1 cellular context compared by ENCODE assay signal in the genomic region with DNA sequence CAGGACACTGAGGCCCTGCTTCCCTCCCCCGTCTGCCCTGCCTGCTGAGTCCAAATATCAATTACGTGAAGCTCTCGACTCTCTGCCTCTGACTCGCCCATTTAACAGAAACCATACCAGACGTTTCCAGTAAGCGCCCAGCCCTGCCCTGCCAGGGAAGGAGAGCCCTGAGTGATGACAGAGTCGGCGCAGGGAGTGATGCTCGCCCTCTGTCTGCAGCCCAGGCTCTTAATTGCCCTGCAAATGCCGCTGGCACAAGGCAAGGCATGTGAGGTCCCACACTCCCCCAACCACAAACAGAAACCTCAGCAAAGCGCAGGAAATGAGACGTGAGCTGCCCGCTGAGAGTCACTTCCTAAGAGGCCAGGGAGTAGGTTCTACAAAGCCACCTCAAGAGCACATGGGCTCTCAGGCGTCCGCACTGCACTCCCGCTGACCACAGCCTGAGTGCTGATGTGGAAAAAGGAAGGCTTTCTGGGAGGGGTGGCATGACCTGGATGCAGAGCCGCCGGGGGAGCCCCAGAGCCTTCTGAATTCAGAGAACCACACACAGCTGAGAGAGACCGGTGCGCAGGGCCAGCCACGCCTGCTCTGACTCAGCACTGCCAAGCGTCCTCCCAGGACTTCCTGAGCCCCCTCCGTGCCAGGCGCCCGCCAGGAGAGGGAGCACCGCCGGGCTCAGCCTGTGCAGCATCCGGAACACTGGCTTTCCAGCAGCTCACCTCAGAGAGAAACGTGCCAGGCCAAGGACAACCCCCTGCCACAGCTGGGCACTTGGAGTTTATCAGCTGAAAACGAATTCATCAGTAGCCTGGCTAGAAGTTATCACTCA.
TF ChIP-seq lines count a peak whose summit lies in the region.

No MANE protein-coding gene starts in this region.

TF ChIP-seq in K562, 482 proteins besides CTCF, POLR2A, EP300 and RAD21 (continued from another document and continues in another):
- TF ChIP-seq ETV6 (IDR thresholded peaks at IDR 0.05; ENCODE audit: borderline replicate concordance in 1 of 2, low read depth in 2 of 2, low read length in 1 of 2) (no peak), ETV6 (CRISPR knock-in tag; IDR thresholded peaks at IDR 0.05; ENCODE audit: borderline replicate concordance) (0 out of 2 replicates have a peak, but pooled peaks have one; percentile 26), NONO (IDR thresholded peaks at IDR 0.05; ENCODE audit: low read depth in 2 of 2, low read length in 1 of 2) (no peak), NELFE (IDR thresholded peaks at IDR 0.05; ENCODE audit: insufficient read depth, insufficient read length) (no peak), YY1 (IDR thresholded peaks at IDR 0.05; ENCODE audit: borderline replicate concordance in 1 of 3, control insufficient read depth in 1 of 3, extremely low read depth in 1 of 3, insufficient read depth in 3 of 3, insufficient read length in 1 of 3, insufficient replicate concordance in 2 of 3, low read depth in 1 of 3, low read length in 2 of 3) (peak in 1 of 3 experiments; percentile 56), ZNF324 (CRISPR knock-in tag; IDR thresholded peaks at IDR 0.05) (no peak), SMARCA5 (IDR thresholded peaks at IDR 0.05) (0 out of 2 replicates have a peak, but pooled peaks have one; percentile 20), POLR2AphosphoS5 (IDR thresholded peaks at IDR 0.05; ENCODE audit: control insufficient read depth, insufficient read depth, low read depth, low read length) (peak; percentile 20; the same call in 1 of the 2 replicates), TARDBP (IDR thresholded peaks at IDR 0.05) (0 out of 2 replicates have a peak, but pooled peaks have one; percentile 21), JUND (IDR thresholded peaks at IDR 0.05; ENCODE audit: borderline replicate concordance, low read depth, low read length) (peak; percentile 73), JUND (tag; IDR thresholded peaks at IDR 0.05; ENCODE audit: borderline replicate concordance, low read depth, low read length) (peak; percentile 59; the same call in 1 of the 3 replicates), PML (IDR thresholded peaks at IDR 0.05; ENCODE audit: low read length) (no peak), TBL1XR1 (IDR thresholded peaks at IDR 0.05; ENCODE audit: low read length in 2 of 2) (no peak), ELF2 (CRISPR knock-in tag; IDR thresholded peaks at IDR 0.05) (no peak), ZNF445 (CRISPR knock-in tag; IDR thresholded peaks at IDR 0.05; ENCODE audit: low read depth) (no peak), ZBED1 (IDR thresholded peaks at IDR 0.05) (peak; percentile 67; the same call in 1 of the 2 replicates), SREBF1 (IDR thresholded peaks at IDR 0.05; ENCODE audit: borderline replicate concordance, low read depth, low read length) (no peak), DMBX1 (CRISPR knock-in tag; IDR thresholded peaks at IDR 0.05; ENCODE audit: borderline replicate concordance) (peak; percentile 60; the same call in 1 of the 2 replicates), KLF13 (tag; IDR thresholded peaks at IDR 0.05; ENCODE audit: borderline replicate concordance, low read depth) (0 out of 2 replicates have a peak, but pooled peaks have one; percentile 20), TCF7 (IDR thresholded peaks at IDR 0.05; ENCODE audit: borderline replicate concordance) (no peak), MBD2 (IDR thresholded peaks at IDR 0.05; ENCODE audit: borderline replicate concordance, low read depth) (peak; percentile 39; the same call in 1 of the 2 replicates), HNRNPL (IDR thresholded peaks at IDR 0.05; ENCODE audit: low read depth, low read length) (peak; percentile 87; the same call in 1 of the 2 replicates), MAFK (IDR thresholded peaks at IDR 0.05; ENCODE audit: low read length) (peak; percentile 75), GATAD2B (IDR thresholded peaks at IDR 0.05; ENCODE audit: borderline replicate concordance) (peak; percentile 45; the same call in 1 of the 2 replicates), SUPT5H (IDR thresholded peaks at IDR 0.05) (peak; percentile 51; the same call in 1 of the 2 replicates), RNF2 (IDR thresholded peaks at IDR 0.05) (peak; percentile 75)
- TF ChIP-seq, protein P1, sequence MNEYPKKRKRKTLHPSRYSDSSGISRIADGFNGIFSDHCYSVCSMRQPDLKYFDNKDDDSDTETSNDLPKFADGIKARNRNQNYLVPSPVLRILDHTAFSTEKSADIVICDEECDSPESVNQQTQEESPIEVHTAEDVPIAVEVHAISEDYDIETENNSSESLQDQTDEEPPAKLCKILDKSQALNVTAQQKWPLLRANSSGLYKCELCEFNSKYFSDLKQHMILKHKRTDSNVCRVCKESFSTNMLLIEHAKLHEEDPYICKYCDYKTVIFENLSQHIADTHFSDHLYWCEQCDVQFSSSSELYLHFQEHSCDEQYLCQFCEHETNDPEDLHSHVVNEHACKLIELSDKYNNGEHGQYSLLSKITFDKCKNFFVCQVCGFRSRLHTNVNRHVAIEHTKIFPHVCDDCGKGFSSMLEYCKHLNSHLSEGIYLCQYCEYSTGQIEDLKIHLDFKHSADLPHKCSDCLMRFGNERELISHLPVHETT (CRISPR knock-in tag; conservative IDR thresholded peaks at IDR 0.05 in 1 of 2, IDR thresholded peaks at IDR 0.05 in 1 of 2) = peak in 1 of 2 experiments; percentile 49; a peak in 1 of 4 replicates
- TF ChIP-seq, protein P2, sequence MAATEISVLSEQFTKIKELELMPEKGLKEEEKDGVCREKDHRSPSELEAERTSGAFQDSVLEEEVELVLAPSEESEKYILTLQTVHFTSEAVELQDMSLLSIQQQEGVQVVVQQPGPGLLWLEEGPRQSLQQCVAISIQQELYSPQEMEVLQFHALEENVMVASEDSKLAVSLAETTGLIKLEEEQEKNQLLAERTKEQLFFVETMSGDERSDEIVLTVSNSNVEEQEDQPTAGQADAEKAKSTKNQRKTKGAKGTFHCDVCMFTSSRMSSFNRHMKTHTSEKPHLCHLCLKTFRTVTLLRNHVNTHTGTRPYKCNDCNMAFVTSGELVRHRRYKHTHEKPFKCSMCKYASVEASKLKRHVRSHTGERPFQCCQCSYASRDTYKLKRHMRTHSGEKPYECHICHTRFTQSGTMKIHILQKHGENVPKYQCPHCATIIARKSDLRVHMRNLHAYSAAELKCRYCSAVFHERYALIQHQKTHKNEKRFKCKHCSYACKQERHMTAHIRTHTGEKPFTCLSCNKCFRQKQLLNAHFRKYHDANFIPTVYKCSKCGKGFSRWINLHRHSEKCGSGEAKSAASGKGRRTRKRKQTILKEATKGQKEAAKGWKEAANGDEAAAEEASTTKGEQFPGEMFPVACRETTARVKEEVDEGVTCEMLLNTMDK (IDR thresholded peaks at IDR 0.05; ENCODE audit: borderline replicate concordance, insufficient read depth, low read depth, low read length, poor library complexity, severe bottlenecking) = no peak
- TF ChIP-seq, protein P3, sequence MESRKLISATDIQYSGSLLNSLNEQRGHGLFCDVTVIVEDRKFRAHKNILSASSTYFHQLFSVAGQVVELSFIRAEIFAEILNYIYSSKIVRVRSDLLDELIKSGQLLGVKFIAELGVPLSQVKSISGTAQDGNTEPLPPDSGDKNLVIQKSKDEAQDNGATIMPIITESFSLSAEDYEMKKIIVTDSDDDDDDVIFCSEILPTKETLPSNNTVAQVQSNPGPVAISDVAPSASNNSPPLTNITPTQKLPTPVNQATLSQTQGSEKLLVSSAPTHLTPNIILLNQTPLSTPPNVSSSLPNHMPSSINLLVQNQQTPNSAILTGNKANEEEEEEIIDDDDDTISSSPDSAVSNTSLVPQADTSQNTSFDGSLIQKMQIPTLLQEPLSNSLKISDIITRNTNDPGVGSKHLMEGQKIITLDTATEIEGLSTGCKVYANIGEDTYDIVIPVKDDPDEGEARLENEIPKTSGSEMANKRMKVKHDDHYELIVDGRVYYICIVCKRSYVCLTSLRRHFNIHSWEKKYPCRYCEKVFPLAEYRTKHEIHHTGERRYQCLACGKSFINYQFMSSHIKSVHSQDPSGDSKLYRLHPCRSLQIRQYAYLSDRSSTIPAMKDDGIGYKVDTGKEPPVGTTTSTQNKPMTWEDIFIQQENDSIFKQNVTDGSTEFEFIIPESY (CRISPR knock-in tag; IDR thresholded peaks at IDR 0.05) = peak; percentile 49; the same call in 1 of the 2 replicates
- TF ChIP-seq, protein P4, sequence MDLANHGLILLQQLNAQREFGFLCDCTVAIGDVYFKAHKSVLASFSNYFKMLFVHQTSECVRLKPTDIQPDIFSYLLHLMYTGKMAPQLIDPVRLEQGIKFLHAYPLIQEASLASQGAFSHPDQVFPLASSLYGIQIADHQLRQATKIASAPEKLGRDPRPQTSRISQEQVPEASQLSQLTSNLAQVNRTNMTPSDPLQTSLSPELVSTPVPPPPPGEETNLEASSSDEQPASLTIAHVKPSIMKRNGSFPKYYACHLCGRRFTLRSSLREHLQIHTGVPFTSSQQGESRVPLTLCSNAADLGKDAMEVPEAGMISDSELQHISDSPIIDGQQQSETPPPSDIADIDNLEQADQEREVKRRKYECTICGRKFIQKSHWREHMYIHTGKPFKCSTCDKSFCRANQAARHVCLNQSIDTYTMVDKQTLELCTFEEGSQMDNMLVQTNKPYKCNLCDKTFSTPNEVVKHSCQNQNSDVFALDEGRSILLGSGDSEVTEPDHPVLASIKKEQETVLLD (IDR thresholded peaks at IDR 0.05) = peak; percentile 79; the same call in 1 of the 2 replicates
- TF ChIP-seq, protein P5, sequence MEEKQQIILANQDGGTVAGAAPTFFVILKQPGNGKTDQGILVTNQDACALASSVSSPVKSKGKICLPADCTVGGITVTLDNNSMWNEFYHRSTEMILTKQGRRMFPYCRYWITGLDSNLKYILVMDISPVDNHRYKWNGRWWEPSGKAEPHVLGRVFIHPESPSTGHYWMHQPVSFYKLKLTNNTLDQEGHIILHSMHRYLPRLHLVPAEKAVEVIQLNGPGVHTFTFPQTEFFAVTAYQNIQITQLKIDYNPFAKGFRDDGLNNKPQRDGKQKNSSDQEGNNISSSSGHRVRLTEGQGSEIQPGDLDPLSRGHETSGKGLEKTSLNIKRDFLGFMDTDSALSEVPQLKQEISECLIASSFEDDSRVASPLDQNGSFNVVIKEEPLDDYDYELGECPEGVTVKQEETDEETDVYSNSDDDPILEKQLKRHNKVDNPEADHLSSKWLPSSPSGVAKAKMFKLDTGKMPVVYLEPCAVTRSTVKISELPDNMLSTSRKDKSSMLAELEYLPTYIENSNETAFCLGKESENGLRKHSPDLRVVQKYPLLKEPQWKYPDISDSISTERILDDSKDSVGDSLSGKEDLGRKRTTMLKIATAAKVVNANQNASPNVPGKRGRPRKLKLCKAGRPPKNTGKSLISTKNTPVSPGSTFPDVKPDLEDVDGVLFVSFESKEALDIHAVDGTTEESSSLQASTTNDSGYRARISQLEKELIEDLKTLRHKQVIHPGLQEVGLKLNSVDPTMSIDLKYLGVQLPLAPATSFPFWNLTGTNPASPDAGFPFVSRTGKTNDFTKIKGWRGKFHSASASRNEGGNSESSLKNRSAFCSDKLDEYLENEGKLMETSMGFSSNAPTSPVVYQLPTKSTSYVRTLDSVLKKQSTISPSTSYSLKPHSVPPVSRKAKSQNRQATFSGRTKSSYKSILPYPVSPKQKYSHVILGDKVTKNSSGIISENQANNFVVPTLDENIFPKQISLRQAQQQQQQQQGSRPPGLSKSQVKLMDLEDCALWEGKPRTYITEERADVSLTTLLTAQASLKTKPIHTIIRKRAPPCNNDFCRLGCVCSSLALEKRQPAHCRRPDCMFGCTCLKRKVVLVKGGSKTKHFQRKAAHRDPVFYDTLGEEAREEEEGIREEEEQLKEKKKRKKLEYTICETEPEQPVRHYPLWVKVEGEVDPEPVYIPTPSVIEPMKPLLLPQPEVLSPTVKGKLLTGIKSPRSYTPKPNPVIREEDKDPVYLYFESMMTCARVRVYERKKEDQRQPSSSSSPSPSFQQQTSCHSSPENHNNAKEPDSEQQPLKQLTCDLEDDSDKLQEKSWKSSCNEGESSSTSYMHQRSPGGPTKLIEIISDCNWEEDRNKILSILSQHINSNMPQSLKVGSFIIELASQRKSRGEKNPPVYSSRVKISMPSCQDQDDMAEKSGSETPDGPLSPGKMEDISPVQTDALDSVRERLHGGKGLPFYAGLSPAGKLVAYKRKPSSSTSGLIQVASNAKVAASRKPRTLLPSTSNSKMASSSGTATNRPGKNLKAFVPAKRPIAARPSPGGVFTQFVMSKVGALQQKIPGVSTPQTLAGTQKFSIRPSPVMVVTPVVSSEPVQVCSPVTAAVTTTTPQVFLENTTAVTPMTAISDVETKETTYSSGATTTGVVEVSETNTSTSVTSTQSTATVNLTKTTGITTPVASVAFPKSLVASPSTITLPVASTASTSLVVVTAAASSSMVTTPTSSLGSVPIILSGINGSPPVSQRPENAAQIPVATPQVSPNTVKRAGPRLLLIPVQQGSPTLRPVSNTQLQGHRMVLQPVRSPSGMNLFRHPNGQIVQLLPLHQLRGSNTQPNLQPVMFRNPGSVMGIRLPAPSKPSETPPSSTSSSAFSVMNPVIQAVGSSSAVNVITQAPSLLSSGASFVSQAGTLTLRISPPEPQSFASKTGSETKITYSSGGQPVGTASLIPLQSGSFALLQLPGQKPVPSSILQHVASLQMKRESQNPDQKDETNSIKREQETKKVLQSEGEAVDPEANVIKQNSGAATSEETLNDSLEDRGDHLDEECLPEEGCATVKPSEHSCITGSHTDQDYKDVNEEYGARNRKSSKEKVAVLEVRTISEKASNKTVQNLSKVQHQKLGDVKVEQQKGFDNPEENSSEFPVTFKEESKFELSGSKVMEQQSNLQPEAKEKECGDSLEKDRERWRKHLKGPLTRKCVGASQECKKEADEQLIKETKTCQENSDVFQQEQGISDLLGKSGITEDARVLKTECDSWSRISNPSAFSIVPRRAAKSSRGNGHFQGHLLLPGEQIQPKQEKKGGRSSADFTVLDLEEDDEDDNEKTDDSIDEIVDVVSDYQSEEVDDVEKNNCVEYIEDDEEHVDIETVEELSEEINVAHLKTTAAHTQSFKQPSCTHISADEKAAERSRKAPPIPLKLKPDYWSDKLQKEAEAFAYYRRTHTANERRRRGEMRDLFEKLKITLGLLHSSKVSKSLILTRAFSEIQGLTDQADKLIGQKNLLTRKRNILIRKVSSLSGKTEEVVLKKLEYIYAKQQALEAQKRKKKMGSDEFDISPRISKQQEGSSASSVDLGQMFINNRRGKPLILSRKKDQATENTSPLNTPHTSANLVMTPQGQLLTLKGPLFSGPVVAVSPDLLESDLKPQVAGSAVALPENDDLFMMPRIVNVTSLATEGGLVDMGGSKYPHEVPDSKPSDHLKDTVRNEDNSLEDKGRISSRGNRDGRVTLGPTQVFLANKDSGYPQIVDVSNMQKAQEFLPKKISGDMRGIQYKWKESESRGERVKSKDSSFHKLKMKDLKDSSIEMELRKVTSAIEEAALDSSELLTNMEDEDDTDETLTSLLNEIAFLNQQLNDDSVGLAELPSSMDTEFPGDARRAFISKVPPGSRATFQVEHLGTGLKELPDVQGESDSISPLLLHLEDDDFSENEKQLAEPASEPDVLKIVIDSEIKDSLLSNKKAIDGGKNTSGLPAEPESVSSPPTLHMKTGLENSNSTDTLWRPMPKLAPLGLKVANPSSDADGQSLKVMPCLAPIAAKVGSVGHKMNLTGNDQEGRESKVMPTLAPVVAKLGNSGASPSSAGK (IDR thresholded peaks at IDR 0.05) = peak; percentile 59
- TF ChIP-seq, protein P6, sequence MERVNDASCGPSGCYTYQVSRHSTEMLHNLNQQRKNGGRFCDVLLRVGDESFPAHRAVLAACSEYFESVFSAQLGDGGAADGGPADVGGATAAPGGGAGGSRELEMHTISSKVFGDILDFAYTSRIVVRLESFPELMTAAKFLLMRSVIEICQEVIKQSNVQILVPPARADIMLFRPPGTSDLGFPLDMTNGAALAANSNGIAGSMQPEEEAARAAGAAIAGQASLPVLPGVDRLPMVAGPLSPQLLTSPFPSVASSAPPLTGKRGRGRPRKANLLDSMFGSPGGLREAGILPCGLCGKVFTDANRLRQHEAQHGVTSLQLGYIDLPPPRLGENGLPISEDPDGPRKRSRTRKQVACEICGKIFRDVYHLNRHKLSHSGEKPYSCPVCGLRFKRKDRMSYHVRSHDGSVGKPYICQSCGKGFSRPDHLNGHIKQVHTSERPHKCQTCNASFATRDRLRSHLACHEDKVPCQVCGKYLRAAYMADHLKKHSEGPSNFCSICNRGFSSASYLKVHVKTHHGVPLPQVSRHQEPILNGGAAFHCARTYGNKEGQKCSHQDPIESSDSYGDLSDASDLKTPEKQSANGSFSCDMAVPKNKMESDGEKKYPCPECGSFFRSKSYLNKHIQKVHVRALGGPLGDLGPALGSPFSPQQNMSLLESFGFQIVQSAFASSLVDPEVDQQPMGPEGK (CRISPR knock-in tag; IDR thresholded peaks at IDR 0.05; ENCODE audit: borderline replicate concordance) = no peak
